16 cellular contexts compared by ENCODE assay signal in the genomic region with DNA sequence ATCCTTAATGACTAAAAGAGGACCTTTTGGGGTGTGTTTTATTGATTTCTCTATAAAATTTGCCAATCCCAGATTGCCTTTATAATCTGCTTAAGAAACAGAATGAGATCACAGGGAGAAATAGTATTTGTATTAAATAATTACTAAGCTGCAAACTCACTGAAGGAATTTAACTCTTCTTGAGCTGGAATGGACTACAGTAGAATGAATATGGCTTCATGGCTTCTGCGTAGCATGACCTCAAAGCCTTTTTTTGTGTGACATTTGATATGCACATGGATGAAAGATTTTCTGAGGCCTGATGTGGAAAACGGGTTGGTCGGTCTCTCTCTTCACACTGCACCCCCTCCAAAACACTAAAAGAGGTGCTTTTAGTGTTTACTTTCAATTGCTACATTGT.
DNase-seq lines count a peak whose midpoint lies in the region; ATAC-seq, FAIRE-seq and TF ChIP-seq lines count a peak whose summit lies in the region.
"Had no signal": no experiment of that assay in that cellular context is flagged by ENCODE, and none has a peak within 500 bp of the region (broad histone marks: within the 10 kb centered on the region; RNA-seq: fewer than 3 reads in every experiment).

No MANE protein-coding gene starts in this region.

- peak overlapping the region; percentile 71 for H3K4me2 ChIP-seq in A549
- peak overlapping the region; percentile 78 for H3K4me2 ChIP-seq in GM23248 (ENCODE audit: unreplicated experiment)
- peak overlapping the region; percentile 75 for H3K4me2 ChIP-seq in osteoblast (ENCODE audit: insufficient read depth, low read length)

- H3K4me3 Mint-ChIP-seq in effector memory CD8-positive, alpha-beta T cell = no peak overlapping the region
- H3K4me3 Mint-ChIP-seq: CD8-positive, alpha-beta T cell had no signal

- H3K9me3 ChIP-seq in A549 = no peaks in the 10 kb centered on the region
- no peaks in the 10 kb centered on the region for H3K9me3 ChIP-seq in GM23248 (ENCODE audit: low read depth)
- no peaks in the 10 kb centered on the region for H3K9me3 ChIP-seq in osteoblast (ENCODE audit: low read depth, low read length)

- H3K36me3 Mint-ChIP-seq in effector memory CD8-positive, alpha-beta T cell (ENCODE audit: insufficient read depth) = peaks cover 2% of the 10 kb centered on the region

- no peak for TF ChIP-seq POLR2A in A549 (IDR thresholded peaks at IDR 0.05; ENCODE audit: low read length)

- in situ Hi-C loops in GM23248 (cut with MboI) (no loop called here), brain microvascular endothelial cell (cut with HindIII; ENCODE audit: low pct_ligation_motif_present, low sequenced_read_pairs) (no loop called here)

- peak overlapping the region; percentile 57 to 75; a peak in 3 of 6 replicates for H3K27ac ChIP-seq in A549
- H3K27ac ChIP-seq in GM23248 = peak overlapping the region; percentile 73
- peak overlapping the region; percentile 39 for H3K27ac ChIP-seq in brain microvascular endothelial cell
- peak overlapping the region; percentile 48 for H3K27ac ChIP-seq in osteoblast (ENCODE audit: low read depth, low read length)

- WGBS in A549 (ENCODE audit: missing lambda C conversion rate) = 71% methylated on average over 3 of the region's 3 CpGs
- WGBS in GM23248 (ENCODE audit: low coverage in 1 of 2, low lambda C conversion rate in 2 of 2, missing lambda C conversion rate in 2 of 2), 2 experiments = 72 to 75% methylated on average over 3 of the region's 3 CpGs

- H3K79me2 ChIP-seq in GM23248 (ENCODE audit: insufficient read depth) = peaks cover 95% of the 10 kb centered on the region
- peaks cover 89% of the 10 kb centered on the region for H3K79me2 ChIP-seq in osteoblast (ENCODE audit: insufficient read depth, low read length)

- TF ChIP-seq EP300 in A549 (IDR thresholded peaks at IDR 0.05) = no peak

- no peaks in the 10 kb centered on the region for H3K9me2 ChIP-seq in GM23248 (ENCODE audit: insufficient read depth)

- TF ChIP-seq CTCF in A549 (IDR thresholded peaks at IDR 0.05) = no peak
- no peak for TF ChIP-seq CTCF in brain microvascular endothelial cell (IDR thresholded peaks at IDR 0.05; ENCODE audit: low read depth, low read length, missing control alignments)
- no peak for TF ChIP-seq CTCF in osteoblast (IDR thresholded peaks at IDR 0.05; ENCODE audit: extremely low read depth, low read depth, low read length)

- H3K4me1 Mint-ChIP-seq in effector memory CD8-positive, alpha-beta T cell (ENCODE audit: low read depth in 2 of 2) = peaks cover 13 to 33% of the 10 kb centered on the region in 2 donors

- ATAC-seq in A549 (no peak), HG03108 (IDR thresholded peaks at IDR 0.05; ENCODE audit: unreplicated experiment) (no peak), HG02571 (IDR thresholded peaks at IDR 0.05; ENCODE audit: unreplicated experiment) (no peak)
- no peak for ATAC-seq in effector memory CD8-positive, alpha-beta T cell (replicated peaks)
- ATAC-seq: CD8-positive, alpha-beta T cell had no signal

- peaks cover 72% of the 10 kb centered on the region for H3F3A ChIP-seq in GM23248 (ENCODE audit: insufficient read depth)

- H3K27ac Mint-ChIP-seq in effector memory CD8-positive, alpha-beta T cell = no peak overlapping the region
- H3K27ac Mint-ChIP-seq: CD8-positive, alpha-beta T cell had no signal

- H3K36me3 ChIP-seq in GM23248 (ENCODE audit: low read depth) = no peaks in the 10 kb centered on the region
- no peaks in the 10 kb centered on the region for H3K36me3 ChIP-seq in brain microvascular endothelial cell (replicated peaks)
- H3K36me3 ChIP-seq in osteoblast (ENCODE audit: insufficient read depth, low read length) = no peaks in the 10 kb centered on the region

- H3K27me3 Mint-ChIP-seq in effector memory CD8-positive, alpha-beta T cell = no peaks in the 10 kb centered on the region

- H2AFZ ChIP-seq in GM23248 (no peak overlapping the region), osteoblast (ENCODE audit: low read length) (no peak overlapping the region)

- peak overlapping the region; percentile 50 for H3K9ac ChIP-seq in GM23248

- no peak for FAIRE-seq in A549 (lab: Jason Lieb, UNC)
- FAIRE-seq: H54, K562 had no signal

- H3K4me3 ChIP-seq in A549 (no peak overlapping the region), GM23248 (peak overlapping the region; percentile 34), brain microvascular endothelial cell (ENCODE audit: low read depth, low read length) (no peak overlapping the region), osteoblast (ENCODE audit: insufficient read depth, low read length) (no peak overlapping the region)
- H3K4me3 ChIP-seq: K562 had no signal

- TF ChIP-seq RAD21 in A549 (conservative IDR thresholded peaks at IDR 0.05 in 1 of 2, IDR thresholded peaks at IDR 0.05 in 1 of 2) = no peak

- no peak for DNase-seq in A549 (ENCODE audit: low read depth in 1 of 2, low spot score in 1 of 2)
- peak; percentile 44 for DNase-seq in GM23248
- DNase-seq in brain microvascular endothelial cell = no peak
- DNase-seq in osteoblast (ENCODE audit: insufficient read length, low spot score, missing footprints) = no peak
- DNase-seq in effector memory CD8-positive, alpha-beta T cell = no peak
- no peak for DNase-seq in A172 (ENCODE audit: low spot score)
- DNase-seq: CD8-positive, alpha-beta T cell; NCI-H1092; NCI-H1694; NCI-H446; NCI-H748 treated with DMSO at 0.1 percent for 48 hours; SHP77 had no signal

- no peaks in the 10 kb centered on the region for H3K9me3 Mint-ChIP-seq in effector memory CD8-positive, alpha-beta T cell
- H3K9me3 Mint-ChIP-seq: CD8-positive, alpha-beta T cell had no signal

- POLR2A ChIA-PET in A549 (lab: Yijun Ruan, JAX) = no interaction called here

- CTCF ChIA-PET in A549 (lab: Yijun Ruan, JAX) = no interaction called here

- H4K20me1 ChIP-seq in GM23248 (ENCODE audit: insufficient read depth) = peaks cover 15% of the 10 kb centered on the region; the same call in 1 of the 2 replicates
- H4K20me1 ChIP-seq in osteoblast (ENCODE audit: insufficient read depth, low read length) = peaks cover 31% of the 10 kb centered on the region

- H3K4me1 ChIP-seq in A549 (peaks cover 90% of the 10 kb centered on the region), GM23248 (ENCODE audit: insufficient read depth) (peaks cover 95% of the 10 kb centered on the region), osteoblast (ENCODE audit: insufficient read depth, low read length) (peaks cover 65% of the 10 kb centered on the region)

- H3K27me3 ChIP-seq in GM23248 (replicated peaks; ENCODE audit: insufficient read depth) (no peaks in the 10 kb centered on the region), brain microvascular endothelial cell (replicated peaks) (no peaks in the 10 kb centered on the region), osteoblast (ENCODE audit: insufficient read depth, low read length) (no peaks in the 10 kb centered on the region)

TF ChIP-seq in A549, 52 proteins besides CTCF, POLR2A, EP300 and RAD21:
- no peak for TF ChIP-seq ESRRA (IDR thresholded peaks at IDR 0.05; ENCODE audit: borderline replicate concordance, low read length)
- TF ChIP-seq, protein P1, sequence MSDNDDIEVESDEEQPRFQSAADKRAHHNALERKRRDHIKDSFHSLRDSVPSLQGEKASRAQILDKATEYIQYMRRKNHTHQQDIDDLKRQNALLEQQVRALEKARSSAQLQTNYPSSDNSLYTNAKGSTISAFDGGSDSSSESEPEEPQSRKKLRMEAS (IDR thresholded peaks at IDR 0.05) = no peak
- TF ChIP-seq, protein P2, sequence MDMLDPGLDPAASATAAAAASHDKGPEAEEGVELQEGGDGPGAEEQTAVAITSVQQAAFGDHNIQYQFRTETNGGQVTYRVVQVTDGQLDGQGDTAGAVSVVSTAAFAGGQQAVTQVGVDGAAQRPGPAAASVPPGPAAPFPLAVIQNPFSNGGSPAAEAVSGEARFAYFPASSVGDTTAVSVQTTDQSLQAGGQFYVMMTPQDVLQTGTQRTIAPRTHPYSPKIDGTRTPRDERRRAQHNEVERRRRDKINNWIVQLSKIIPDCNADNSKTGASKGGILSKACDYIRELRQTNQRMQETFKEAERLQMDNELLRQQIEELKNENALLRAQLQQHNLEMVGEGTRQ (IDR thresholded peaks at IDR 0.05) = no peak
- no peak for TF ChIP-seq RCOR1 (IDR thresholded peaks at IDR 0.05; ENCODE audit: low read depth, low read length)
- no peak for TF ChIP-seq CHD4 (IDR thresholded peaks at IDR 0.05; ENCODE audit: borderline replicate concordance)
- no peak for TF ChIP-seq GATA3 (IDR thresholded peaks at IDR 0.05; ENCODE audit: borderline replicate concordance)
